In genomic region chr9:104028827-104029226, GRCh38 we compare ENCODE assay signal across 14 cellular contexts.
DNase-seq lines count a peak whose midpoint lies in the region; ATAC-seq lines count a peak whose summit lies in the region.
"Had no signal": no experiment of that assay in that cellular context is flagged by ENCODE, and none has a peak within 500 bp of the region (broad histone marks: within the 10 kb centered on the region; RNA-seq: fewer than 3 reads in every experiment).

No MANE protein-coding gene starts in this region.

- peak overlapping the region; percentile 20 for H3K4me2 ChIP-seq in Karpas-422 (ENCODE audit: low read depth, low read length, poor library complexity, severe bottlenecking)

- no peaks in the 10 kb centered on the region for H3K9me2 ChIP-seq in Karpas-422 (replicated peaks; ENCODE audit: insufficient read depth, low read length)

- H3K36me3 ChIP-seq in Karpas-422 (ENCODE audit: insufficient read depth, low read length) (no peaks in the 10 kb centered on the region), HAP-1 (replicated peaks) (no peaks in the 10 kb centered on the region)
- H3K36me3 ChIP-seq: cardiac muscle cell had no signal

- intact Hi-C loops in Right ventricle myocardium inferior (cut with DNase I): loop anchor here (10.0 kb wide), 1 partner anchor 356 kb away; no protein-coding TSS in a partner anchor

- no peak overlapping the region for H3K27ac ChIP-seq in Karpas-422 (ENCODE audit: low read length)
- H3K27ac ChIP-seq: cardiac muscle cell, testis had no signal

- ATAC-seq in GM21381 (IDR thresholded peaks at IDR 0.05; ENCODE audit: unreplicated experiment) (peak; percentile 50), Right ventricle myocardium inferior (no peak)
- peak; percentile 75 for ATAC-seq in stimulated activated naive CD8-positive, alpha-beta T cell treated with anti-CD3 and anti-CD28 coated beads, Interleukin-15, Interleukin-2, amounts not matched to agents 100 U/mL and 50 U/mL, for 24 hours

- no peak overlapping the region for H2AFZ ChIP-seq in Karpas-422 (ENCODE audit: low read length)

- no peaks in the 10 kb centered on the region for H4K20me1 ChIP-seq in Karpas-422 (ENCODE audit: insufficient read depth, low read depth, low read length)

- DNase-seq in stimulated activated CD4-positive, alpha-beta T cell treated with anti-CD3 and anti-CD28 coated beads, Interleukin-1b, Interleukin-23, amount 100 ng/mL, for 48 hours: peak; percentile 18
- no peak for DNase-seq in stimulated activated CD4-positive, alpha-beta T cell treated with anti-CD3 and anti-CD28 coated beads, Interleukin-12 subunit alpha, Interleukin-12 subunit beta, amount 100 ng/mL, for 4 hours
- DNase-seq in Karpas-422: no peak
- DNase-seq in stimulated activated naive CD8-positive, alpha-beta T cell treated with anti-CD3 and anti-CD28 coated beads, Interleukin-15, Interleukin-2, amounts not matched to agents 100 U/mL and 50 U/mL, for 24 hours: peak; percentile 3
- DNase-seq in ecto neural progenitor cell (ENCODE audit: low spot score): no peak
- no peak for DNase-seq in Right ventricle myocardium inferior (ENCODE audit: missing footprints)
- no peak for DNase-seq in HAP-1 (ENCODE audit: low spot score in 2 of 2)
- DNase-seq: activated CD4-positive, alpha-beta T cell treated with anti-CD3 and anti-CD28 coated beads, Interleukin-2, amount 50 U/mL, for 1 hour; Kasumi-1; mesenchymal stem cell; NCI-H1417; testis had no signal

- H3K79me2 ChIP-seq in Karpas-422 (ENCODE audit: low read length): no peaks in the 10 kb centered on the region

- in situ Hi-C loops in HAP-1 (cut with MboI; ENCODE audit: low sequenced_read_pairs): no loop called here

- H3K9ac ChIP-seq in Karpas-422 (ENCODE audit: low read length): no peak overlapping the region

- H3K27me3 ChIP-seq in Karpas-422 (ENCODE audit: low read length): no peaks in the 10 kb centered on the region
- no peaks in the 10 kb centered on the region for H3K27me3 ChIP-seq in HAP-1 (ENCODE audit: low read depth)
- H3K27me3 ChIP-seq: cardiac muscle cell, testis had no signal

- H3K9me3 ChIP-seq in Karpas-422 (ENCODE audit: low read length) (no peaks in the 10 kb centered on the region), HAP-1 (no peaks in the 10 kb centered on the region)
- H3K9me3 ChIP-seq: testis had no signal

- H3K4me3 ChIP-seq in Karpas-422 (ENCODE audit: low read length) (no peak overlapping the region), HAP-1 (no peak overlapping the region)
- H3K4me3 ChIP-seq: cardiac muscle cell, testis had no signal

- H3K4me1 ChIP-seq in Karpas-422 (ENCODE audit: low read length): peaks cover 22% of the 10 kb centered on the region
- no peaks in the 10 kb centered on the region for H3K4me1 ChIP-seq in HAP-1
- H3K4me1 ChIP-seq: testis had no signal

Comparison
In these comparisons a context has a peak if more than half of its experiments do, and no peak if none do; other contexts are left out.
1. DNase-seq: peak in stimulated activated CD4-positive, alpha-beta T cell treated with anti-CD3 and anti-CD28 coated beads, Interleukin-1b, Interleukin-23, amount 100 ng/mL, for 48 hours (single experiment) and stimulated activated naive CD8-positive, alpha-beta T cell treated with anti-CD3 and anti-CD28 coated beads, Interleukin-15, Interleukin-2, amounts not matched to agents 100 U/mL and 50 U/mL, for 24 hours (single experiment); none in stimulated activated CD4-positive, alpha-beta T cell treated with anti-CD3 and anti-CD28 coated beads, Interleukin-12 subunit alpha, Interleukin-12 subunit beta, amount 100 ng/mL, for 4 hours (single experiment), Karpas-422 (single experiment), ecto neural progenitor cell (single experiment), Right ventricle myocardium inferior (single experiment) and HAP-1 (0 of 2).